ENCODE assay signal across 20 cellular contexts in the genomic region with DNA sequence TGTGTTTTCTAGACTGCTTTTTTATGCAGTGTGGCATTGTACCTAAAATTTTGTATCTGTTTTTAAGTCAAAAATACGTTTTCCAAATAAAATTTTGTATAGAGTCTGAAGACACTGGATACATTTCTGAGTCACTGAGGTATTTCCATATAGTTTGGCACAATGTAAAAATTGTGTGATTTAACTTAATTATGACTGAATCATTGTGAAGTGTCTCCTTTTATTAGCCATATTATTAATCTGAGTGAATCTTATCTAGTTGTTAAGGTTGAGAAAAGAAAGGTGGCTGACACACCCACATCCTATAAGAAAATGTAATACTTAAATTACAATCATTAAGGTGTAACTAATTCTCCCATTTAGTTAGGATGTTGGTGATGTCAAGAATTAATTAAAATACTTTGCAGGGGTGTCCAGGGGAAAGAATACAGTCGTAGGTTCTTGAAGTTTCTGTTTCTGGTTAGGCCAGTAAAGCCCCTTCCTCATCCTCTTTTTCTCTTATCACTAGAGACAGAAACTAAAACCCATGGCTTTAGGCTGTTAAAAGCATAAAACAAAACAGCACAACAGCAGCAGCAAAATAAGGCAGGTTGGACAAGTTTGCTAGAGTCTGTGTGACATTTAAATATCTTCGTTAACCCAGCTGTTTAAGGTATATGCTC.
DNase-seq lines count a peak whose midpoint lies in the region; ATAC-seq and TF ChIP-seq lines count a peak whose summit lies in the region.
"Had no signal": no experiment of that assay in that cellular context is flagged by ENCODE, and none has a peak within 500 bp of the region (broad histone marks: within the 10 kb centered on the region; RNA-seq: fewer than 3 reads in every experiment).

No MANE protein-coding gene starts in this region.

- H3K36me3 Mint-ChIP-seq in endothelial cell (ENCODE audit: low read depth, unreplicated experiment) = no peaks in the 10 kb centered on the region
- no peaks in the 10 kb centered on the region for H3K36me3 Mint-ChIP-seq in activated CD4-positive, alpha-beta T cell treated with anti-CD3 and anti-CD28 coated beads for 36 hours (ENCODE audit: low read depth)
- H3K36me3 Mint-ChIP-seq: naive B cell, WTC11 had no signal

- H3K4me3 Mint-ChIP-seq in endothelial cell (ENCODE audit: unreplicated experiment) = no peak overlapping the region
- no peak overlapping the region for H3K4me3 Mint-ChIP-seq in activated CD4-positive, alpha-beta T cell treated with anti-CD3 and anti-CD28 coated beads for 36 hours
- H3K4me3 Mint-ChIP-seq: CD4-positive, alpha-beta T cell; naive B cell; WTC11 had no signal

- peaks cover 40% of the 10 kb centered on the region for H3K4me1 Mint-ChIP-seq in endothelial cell (ENCODE audit: unreplicated experiment)
- H3K4me1 Mint-ChIP-seq in activated CD4-positive, alpha-beta T cell treated with anti-CD3 and anti-CD28 coated beads for 36 hours = peaks cover 19% of the 10 kb centered on the region

- intact Hi-C loops in activated CD4-positive, alpha-beta T cell treated with anti-CD3 and anti-CD28 coated beads for 36 hours (cut with DNase I, micrococcal nuclease) = loop anchor here (10.0 kb wide), 2 partner anchors 447 to 807 kb away; no protein-coding TSS in a partner anchor

- peak overlapping the region; percentile 9 for H3K27ac Mint-ChIP-seq in endothelial cell (ENCODE audit: unreplicated experiment)
- H3K27ac Mint-ChIP-seq in activated CD4-positive, alpha-beta T cell treated with anti-CD3 and anti-CD28 coated beads for 36 hours = no peak overlapping the region
- H3K27ac Mint-ChIP-seq: CD4-positive, alpha-beta T cell had no signal

- TF ChIP-seq CTCF in endothelial cell (IDR thresholded peaks at IDR 0.05; ENCODE audit: unreplicated experiment) = no peak

- ATAC-seq in GM19035 (IDR thresholded peaks at IDR 0.05; ENCODE audit: unreplicated experiment) (peak; percentile 43), GM21619 (IDR thresholded peaks at IDR 0.05; ENCODE audit: unreplicated experiment) (peak; percentile 13), HG03095 (IDR thresholded peaks at IDR 0.05; ENCODE audit: unreplicated experiment) (peak; percentile 48), HG03469 (IDR thresholded peaks at IDR 0.05; ENCODE audit: unreplicated experiment) (no peak), GM19467 (IDR thresholded peaks at IDR 0.05; ENCODE audit: unreplicated experiment) (no peak)
- ATAC-seq in activated CD4-positive, alpha-beta T cell treated with anti-CD3 and anti-CD28 coated beads for 36 hours = no peak
- ATAC-seq: WTC11 had no signal

- H3K27me3 Mint-ChIP-seq in endothelial cell (ENCODE audit: unreplicated experiment) = no peaks in the 10 kb centered on the region
- H3K27me3 Mint-ChIP-seq in activated CD4-positive, alpha-beta T cell treated with anti-CD3 and anti-CD28 coated beads for 36 hours = no peaks in the 10 kb centered on the region
- H3K27me3 Mint-ChIP-seq: CD4-positive, alpha-beta T cell; naive B cell had no signal

- DNase-seq in endothelial cell (ENCODE audit: low spot score) = no peak
- DNase-seq in activated CD4-positive, alpha-beta T cell treated with anti-CD3 and anti-CD28 coated beads for 36 hours = no peak
- DNase-seq: activated CD4-positive, alpha-beta T cell treated with anti-CD3 and anti-CD28 coated beads, Interleukin-2, amount 50 U/mL, for 4 hours; activated naive CD4-positive, alpha-beta T cell treated with Interleukin-2 at 50 U/mL for 16 hours; CD4-positive, alpha-beta T cell; DMS 273 treated with DMSO at 0.1 percent for 48 hours; KBM-7; mesenchymal stem cell; naive B cell; NCI-H146; NCI-H524 treated with DMSO at 0.1 percent for 48 hours; occipital lobe; stimulated activated naive CD4-positive, alpha-beta T cell; testis had no signal

- H3K9me3 Mint-ChIP-seq in endothelial cell (ENCODE audit: unreplicated experiment) = no peaks in the 10 kb centered on the region
- H3K9me3 Mint-ChIP-seq in activated CD4-positive, alpha-beta T cell treated with anti-CD3 and anti-CD28 coated beads for 36 hours (ENCODE audit: low read depth) = no peaks in the 10 kb centered on the region
- H3K9me3 Mint-ChIP-seq: CD4-positive, alpha-beta T cell; naive B cell had no signal

- CTCF ChIA-PET in activated CD4-positive, alpha-beta T cell treated with anti-CD3 and anti-CD28 coated beads for 36 hours (lab: Charles Lee) = interaction anchor here (1.6 kb wide), 1 partner anchor 11 kb away, joined by 5 read pairs; no protein-coding TSS in a partner anchor

- POLR2A ChIA-PET in activated CD4-positive, alpha-beta T cell treated with anti-CD3 and anti-CD28 coated beads for 36 hours (lab: Charles Lee) = no interaction called here

Comparison
In these comparisons a context has a peak if more than half of its experiments do, and no peak if none do; other contexts are left out.
1. ATAC-seq: peak in GM19035 (single experiment), GM21619 (single experiment) and HG03095 (single experiment); none in activated CD4-positive, alpha-beta T cell treated with anti-CD3 and anti-CD28 coated beads for 36 hours (single experiment), HG03469 (single experiment) and GM19467 (single experiment).